1 cellular context compared by ENCODE assay signal in genomic region chr4:122755675-122756074, GRCh38.
TF ChIP-seq lines count a peak whose summit lies in the region.

No MANE protein-coding gene starts in this region.

TF ChIP-seq in K562, 482 proteins besides CTCF, POLR2A, EP300 and RAD21 (continued from another document):
- TF ChIP-seq, protein P1, sequence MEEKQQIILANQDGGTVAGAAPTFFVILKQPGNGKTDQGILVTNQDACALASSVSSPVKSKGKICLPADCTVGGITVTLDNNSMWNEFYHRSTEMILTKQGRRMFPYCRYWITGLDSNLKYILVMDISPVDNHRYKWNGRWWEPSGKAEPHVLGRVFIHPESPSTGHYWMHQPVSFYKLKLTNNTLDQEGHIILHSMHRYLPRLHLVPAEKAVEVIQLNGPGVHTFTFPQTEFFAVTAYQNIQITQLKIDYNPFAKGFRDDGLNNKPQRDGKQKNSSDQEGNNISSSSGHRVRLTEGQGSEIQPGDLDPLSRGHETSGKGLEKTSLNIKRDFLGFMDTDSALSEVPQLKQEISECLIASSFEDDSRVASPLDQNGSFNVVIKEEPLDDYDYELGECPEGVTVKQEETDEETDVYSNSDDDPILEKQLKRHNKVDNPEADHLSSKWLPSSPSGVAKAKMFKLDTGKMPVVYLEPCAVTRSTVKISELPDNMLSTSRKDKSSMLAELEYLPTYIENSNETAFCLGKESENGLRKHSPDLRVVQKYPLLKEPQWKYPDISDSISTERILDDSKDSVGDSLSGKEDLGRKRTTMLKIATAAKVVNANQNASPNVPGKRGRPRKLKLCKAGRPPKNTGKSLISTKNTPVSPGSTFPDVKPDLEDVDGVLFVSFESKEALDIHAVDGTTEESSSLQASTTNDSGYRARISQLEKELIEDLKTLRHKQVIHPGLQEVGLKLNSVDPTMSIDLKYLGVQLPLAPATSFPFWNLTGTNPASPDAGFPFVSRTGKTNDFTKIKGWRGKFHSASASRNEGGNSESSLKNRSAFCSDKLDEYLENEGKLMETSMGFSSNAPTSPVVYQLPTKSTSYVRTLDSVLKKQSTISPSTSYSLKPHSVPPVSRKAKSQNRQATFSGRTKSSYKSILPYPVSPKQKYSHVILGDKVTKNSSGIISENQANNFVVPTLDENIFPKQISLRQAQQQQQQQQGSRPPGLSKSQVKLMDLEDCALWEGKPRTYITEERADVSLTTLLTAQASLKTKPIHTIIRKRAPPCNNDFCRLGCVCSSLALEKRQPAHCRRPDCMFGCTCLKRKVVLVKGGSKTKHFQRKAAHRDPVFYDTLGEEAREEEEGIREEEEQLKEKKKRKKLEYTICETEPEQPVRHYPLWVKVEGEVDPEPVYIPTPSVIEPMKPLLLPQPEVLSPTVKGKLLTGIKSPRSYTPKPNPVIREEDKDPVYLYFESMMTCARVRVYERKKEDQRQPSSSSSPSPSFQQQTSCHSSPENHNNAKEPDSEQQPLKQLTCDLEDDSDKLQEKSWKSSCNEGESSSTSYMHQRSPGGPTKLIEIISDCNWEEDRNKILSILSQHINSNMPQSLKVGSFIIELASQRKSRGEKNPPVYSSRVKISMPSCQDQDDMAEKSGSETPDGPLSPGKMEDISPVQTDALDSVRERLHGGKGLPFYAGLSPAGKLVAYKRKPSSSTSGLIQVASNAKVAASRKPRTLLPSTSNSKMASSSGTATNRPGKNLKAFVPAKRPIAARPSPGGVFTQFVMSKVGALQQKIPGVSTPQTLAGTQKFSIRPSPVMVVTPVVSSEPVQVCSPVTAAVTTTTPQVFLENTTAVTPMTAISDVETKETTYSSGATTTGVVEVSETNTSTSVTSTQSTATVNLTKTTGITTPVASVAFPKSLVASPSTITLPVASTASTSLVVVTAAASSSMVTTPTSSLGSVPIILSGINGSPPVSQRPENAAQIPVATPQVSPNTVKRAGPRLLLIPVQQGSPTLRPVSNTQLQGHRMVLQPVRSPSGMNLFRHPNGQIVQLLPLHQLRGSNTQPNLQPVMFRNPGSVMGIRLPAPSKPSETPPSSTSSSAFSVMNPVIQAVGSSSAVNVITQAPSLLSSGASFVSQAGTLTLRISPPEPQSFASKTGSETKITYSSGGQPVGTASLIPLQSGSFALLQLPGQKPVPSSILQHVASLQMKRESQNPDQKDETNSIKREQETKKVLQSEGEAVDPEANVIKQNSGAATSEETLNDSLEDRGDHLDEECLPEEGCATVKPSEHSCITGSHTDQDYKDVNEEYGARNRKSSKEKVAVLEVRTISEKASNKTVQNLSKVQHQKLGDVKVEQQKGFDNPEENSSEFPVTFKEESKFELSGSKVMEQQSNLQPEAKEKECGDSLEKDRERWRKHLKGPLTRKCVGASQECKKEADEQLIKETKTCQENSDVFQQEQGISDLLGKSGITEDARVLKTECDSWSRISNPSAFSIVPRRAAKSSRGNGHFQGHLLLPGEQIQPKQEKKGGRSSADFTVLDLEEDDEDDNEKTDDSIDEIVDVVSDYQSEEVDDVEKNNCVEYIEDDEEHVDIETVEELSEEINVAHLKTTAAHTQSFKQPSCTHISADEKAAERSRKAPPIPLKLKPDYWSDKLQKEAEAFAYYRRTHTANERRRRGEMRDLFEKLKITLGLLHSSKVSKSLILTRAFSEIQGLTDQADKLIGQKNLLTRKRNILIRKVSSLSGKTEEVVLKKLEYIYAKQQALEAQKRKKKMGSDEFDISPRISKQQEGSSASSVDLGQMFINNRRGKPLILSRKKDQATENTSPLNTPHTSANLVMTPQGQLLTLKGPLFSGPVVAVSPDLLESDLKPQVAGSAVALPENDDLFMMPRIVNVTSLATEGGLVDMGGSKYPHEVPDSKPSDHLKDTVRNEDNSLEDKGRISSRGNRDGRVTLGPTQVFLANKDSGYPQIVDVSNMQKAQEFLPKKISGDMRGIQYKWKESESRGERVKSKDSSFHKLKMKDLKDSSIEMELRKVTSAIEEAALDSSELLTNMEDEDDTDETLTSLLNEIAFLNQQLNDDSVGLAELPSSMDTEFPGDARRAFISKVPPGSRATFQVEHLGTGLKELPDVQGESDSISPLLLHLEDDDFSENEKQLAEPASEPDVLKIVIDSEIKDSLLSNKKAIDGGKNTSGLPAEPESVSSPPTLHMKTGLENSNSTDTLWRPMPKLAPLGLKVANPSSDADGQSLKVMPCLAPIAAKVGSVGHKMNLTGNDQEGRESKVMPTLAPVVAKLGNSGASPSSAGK (IDR thresholded peaks at IDR 0.05), result peak; percentile 75
- no peak for TF ChIP-seq E4F1 (CRISPR knock-in tag; IDR thresholded peaks at IDR 0.05; ENCODE audit: borderline replicate concordance)
TF ChIP-seq in K562: peak in this region for 4.
